In genomic region chr2:37454851-37455762, GRCh38 we compare ENCODE assay signal across 8 cellular contexts.
A peak's percentile ranks its signal among the peaks of the same experiment; 100 is the strongest.
DNase-seq lines count a peak whose midpoint lies in the region; ATAC-seq and TF ChIP-seq lines count a peak whose summit lies in the region.
"Had no signal": no experiment of that assay in that cellular context is flagged by ENCODE, and none has a peak within 500 bp of the region (broad histone marks: within the 10 kb centered on the region; RNA-seq: fewer than 3 reads in every experiment).

No MANE protein-coding gene starts in this region.

- H3K27me3 ChIP-seq in RWPE2 (ENCODE audit: insufficient read depth, poor library complexity, severe bottlenecking) (no peaks in the 10 kb centered on the region), suprapubic skin (no peaks in the 10 kb centered on the region)

- peak; percentile 58; the same call in 1 of the 3 replicates for ATAC-seq in RWPE2 (ENCODE audit: low read depth)

- peak overlapping the region; percentile 13 for H3K27ac ChIP-seq in RWPE2 (ENCODE audit: poor library complexity, severe bottlenecking)
- H3K27ac ChIP-seq in suprapubic skin: no peak overlapping the region

- TF ChIP-seq POLR2A in suprapubic skin (IDR thresholded peaks at IDR 0.05): no peak

- 75% methylated on average over 5 of the region's 5 CpGs for WGBS in suprapubic skin

- TF ChIP-seq EP300 in suprapubic skin (IDR thresholded peaks at IDR 0.05): no peak

- H3K4me1 ChIP-seq in RWPE2 (ENCODE audit: insufficient read depth, poor library complexity, severe bottlenecking) (peaks cover 24% of the 10 kb centered on the region), suprapubic skin (peaks cover 12% of the 10 kb centered on the region)

- peak; percentile 6 for DNase-seq in Jurkat, Clone E6-1 (ENCODE audit: low read depth, low spot score)
- DNase-seq in RWPE2 (ENCODE audit: low spot score) (no peak), fibroblast of mammary gland (ENCODE audit: low read depth) (peak; percentile 72), renal cortical epithelial cell (ENCODE audit: low read depth) (peak; percentile 29), ureter (ENCODE audit: low spot score) (no peak), suprapubic skin (ENCODE audit: low spot score in 2 of 2) (no peak), putamen (ENCODE audit: low spot score) (no peak)
- DNase-seq: HCEC 1CT had no signal

- TF ChIP-seq CTCF in RWPE2 (IDR thresholded peaks at IDR 0.05; ENCODE audit: poor library complexity, severe bottlenecking) (no peak), fibroblast of mammary gland (conservative IDR thresholded peaks at IDR 0.05; ENCODE audit: control insufficient read depth, insufficient read depth, low read depth, low read length) (no peak), suprapubic skin (IDR thresholded peaks at IDR 0.05) (no peak)

- no peaks in the 10 kb centered on the region for H3K36me3 ChIP-seq in RWPE2 (ENCODE audit: low read depth)
- no peaks in the 10 kb centered on the region for H3K36me3 ChIP-seq in suprapubic skin

- H3K9me3 ChIP-seq in RWPE2 (ENCODE audit: severe bottlenecking): no peaks in the 10 kb centered on the region
- H3K9me3 ChIP-seq in suprapubic skin: no peaks in the 10 kb centered on the region

- H3K4me3 ChIP-seq in Jurkat, Clone E6-1 (ENCODE audit: low read length): no peak overlapping the region
- H3K4me3 ChIP-seq in RWPE2 (ENCODE audit: severe bottlenecking) (no peak overlapping the region), fibroblast of mammary gland (ENCODE audit: control insufficient read depth, low read depth, low read length) (no peak overlapping the region), suprapubic skin (no peak overlapping the region)

Comparison
In these comparisons a context has a peak if more than half of its experiments do, and no peak if none do; other contexts are left out.
1. DNase-seq: peak in Jurkat, Clone E6-1 (single experiment), fibroblast of mammary gland (single experiment) and renal cortical epithelial cell (single experiment); none in RWPE2 (single experiment), ureter (single experiment), suprapubic skin (0 of 2) and putamen (single experiment).